In the genomic region with DNA sequence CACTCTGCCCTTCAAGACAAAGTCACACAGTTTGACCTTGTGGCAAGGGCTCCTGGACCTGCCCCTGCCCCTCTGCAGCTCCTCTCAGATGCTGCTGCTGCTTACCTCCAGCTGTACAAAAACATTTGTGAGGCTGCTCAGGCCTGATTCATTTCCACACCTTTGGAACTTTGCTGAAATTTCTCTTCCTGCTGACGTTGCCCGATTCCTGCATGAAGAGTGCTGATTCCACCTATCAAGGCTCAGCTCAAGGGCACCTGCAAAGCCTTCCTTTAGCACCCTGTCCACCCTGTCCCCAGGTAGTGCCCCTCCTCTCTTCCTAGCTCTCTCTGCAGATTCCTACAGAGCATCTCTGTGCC, we compare ENCODE assay signal across 17 cellular contexts.
DNase-seq lines count a peak whose midpoint lies in the region; ATAC-seq and TF ChIP-seq lines count a peak whose summit lies in the region.
"Had no signal": no experiment of that assay in that cellular context is flagged by ENCODE, and none has a peak within 500 bp of the region (broad histone marks: within the 10 kb centered on the region; RNA-seq: fewer than 3 reads in every experiment).

No MANE protein-coding gene starts in this region.

- CTCF ChIA-PET in MCF 10A (lab: Yijun Ruan, JAX): no interaction called here

- POLR2A ChIA-PET in MCF 10A (lab: Yijun Ruan, JAX): interaction anchor here (0.7 to 1.1 kb wide), 5 partner anchors 29 to 247 kb away, joined by 3 to 5 read pairs (median 4); no protein-coding TSS in a partner anchor

- H3K27me3 Mint-ChIP-seq in MCF 10A (ENCODE audit: insufficient read depth, unreplicated experiment): no peaks in the 10 kb centered on the region
- H3K27me3 Mint-ChIP-seq: B cell; CD8-positive, alpha-beta memory T cell had no signal

- H3K4me3 ChIP-seq in breast epithelium (no peak overlapping the region), parathyroid adenoma (ENCODE audit: low read depth, low read length) (no peak overlapping the region), suprapubic skin (no peak overlapping the region)
- H3K4me3 ChIP-seq: HAP-1, SJSA1 had no signal

- H3K27ac Mint-ChIP-seq in MCF 10A (ENCODE audit: low read depth, unreplicated experiment): peak overlapping the region; percentile 79
- H3K27ac Mint-ChIP-seq: B cell; CD8-positive, alpha-beta memory T cell had no signal

- H2AFZ ChIP-seq in parathyroid adenoma: peak overlapping the region; percentile 53

- H3K4me3 Mint-ChIP-seq in MCF 10A (ENCODE audit: unreplicated experiment): peak overlapping the region; percentile 13
- H3K4me3 Mint-ChIP-seq: B cell; CD8-positive, alpha-beta memory T cell had no signal

- H3K9me3 ChIP-seq in breast epithelium (no peaks in the 10 kb centered on the region), parathyroid adenoma (ENCODE audit: control insufficient read depth, low read length) (no peaks in the 10 kb centered on the region), suprapubic skin (no peaks in the 10 kb centered on the region)
- H3K9me3 ChIP-seq: HAP-1, SJSA1 had no signal

- no peak overlapping the region for H3K9ac ChIP-seq in parathyroid adenoma

- H3K27ac ChIP-seq in breast epithelium: no peak overlapping the region
- H3K27ac ChIP-seq in parathyroid adenoma: no peak overlapping the region
- peak overlapping the region; percentile 53 for H3K27ac ChIP-seq in suprapubic skin
- H3K27ac ChIP-seq: 22Rv1, SJSA1 had no signal

- no peak for TF ChIP-seq CTCF in MCF 10A (IDR thresholded peaks at IDR 0.05; ENCODE audit: unreplicated experiment)
- TF ChIP-seq CTCF in breast epithelium (IDR thresholded peaks at IDR 0.05): no peak
- no peak for TF ChIP-seq CTCF in parathyroid adenoma (IDR thresholded peaks at IDR 0.05)
- no peak for TF ChIP-seq CTCF in suprapubic skin (IDR thresholded peaks at IDR 0.05)

- H3K36me3 ChIP-seq in breast epithelium (no peaks in the 10 kb centered on the region), parathyroid adenoma (ENCODE audit: control insufficient read depth, insufficient read depth, low read length) (no peaks in the 10 kb centered on the region), suprapubic skin (no peaks in the 10 kb centered on the region)
- H3K36me3 ChIP-seq: HAP-1, SJSA1 had no signal

- ATAC-seq in esophagus mucosa: peak; percentile 7
- no peak for ATAC-seq in left lobe of liver

- peaks cover 5% of the 10 kb centered on the region for H3K36me3 Mint-ChIP-seq in MCF 10A (ENCODE audit: insufficient read depth, unreplicated experiment)
- H3K36me3 Mint-ChIP-seq: CD8-positive, alpha-beta memory T cell had no signal

- H3K27me3 ChIP-seq in breast epithelium (no peaks in the 10 kb centered on the region), parathyroid adenoma (ENCODE audit: control insufficient read depth, insufficient read depth, low read length) (no peaks in the 10 kb centered on the region), suprapubic skin (no peaks in the 10 kb centered on the region)
- H3K27me3 ChIP-seq: SJSA1 had no signal

- no peak for TF ChIP-seq POLR2A in breast epithelium (IDR thresholded peaks at IDR 0.05)
- no peak for TF ChIP-seq POLR2A in suprapubic skin (IDR thresholded peaks at IDR 0.05)

- H3K4me1 ChIP-seq in breast epithelium (peaks cover 0 to 3% of the 10 kb centered on the region in 2 donors), parathyroid adenoma (peaks cover 4% of the 10 kb centered on the region), suprapubic skin (peaks cover 45% of the 10 kb centered on the region)
- H3K4me1 ChIP-seq: HAP-1 had no signal

- TF ChIP-seq EP300 in suprapubic skin (IDR thresholded peaks at IDR 0.05): no peak

- H3K4me2 ChIP-seq in parathyroid adenoma (ENCODE audit: low read length): no peak overlapping the region

- no TSS peak for BruUV-seq in MCF 10A (replicated peaks; lab: Mats Ljungman, UMichigan)

- peaks cover 36% of the 10 kb centered on the region for H3K4me1 Mint-ChIP-seq in MCF 10A (ENCODE audit: insufficient read depth, unreplicated experiment)
- H3K4me1 Mint-ChIP-seq: B cell; CD8-positive, alpha-beta memory T cell had no signal

- H3K79me2 ChIP-seq in parathyroid adenoma: no peaks in the 10 kb centered on the region

- DNase-seq in MCF 10A (ENCODE audit: unreplicated experiment): no peak
- DNase-seq in breast epithelium (ENCODE audit: low spot score in 2 of 2): no peak
- no peak for DNase-seq in suprapubic skin (ENCODE audit: low spot score in 2 of 2)
- no peak for DNase-seq in stimulated activated CD4-positive, alpha-beta T cell treated with anti-CD3 and anti-CD28 coated beads, Interleukin-4, amount 100 ng/mL, for 1 hour
- no peak for DNase-seq in left lobe of liver (ENCODE audit: low spot score)
- DNase-seq in COLO668 (lab: John Stamatoyannopoulos, UW; ENCODE audit: unreplicated experiment): no peak
- DNase-seq: CD8-positive, alpha-beta memory T cell; IMR-90; NCI-H1105 treated with DMSO at 0.1 percent for 48 hours; NCI-H1694 treated with DMSO at 0.1 percent for 48 hours; NCI-H526 treated with DMSO at 0.1 percent for 48 hours had no signal

- intact Hi-C loops in MCF 10A (cut with micrococcal nuclease): loop anchor here (5.0 kb wide), 1 partner anchor 250 kb away; no protein-coding TSS in a partner anchor
- intact Hi-C loops in breast epithelium (cut with DNase I; ENCODE audit: low total_unique reads): no loop called here

- WGBS in suprapubic skin: 53% methylated on average over 2 of the region's 2 CpGs

- H3K9me3 Mint-ChIP-seq in MCF 10A (ENCODE audit: unreplicated experiment): no peaks in the 10 kb centered on the region
